In the genomic region with DNA sequence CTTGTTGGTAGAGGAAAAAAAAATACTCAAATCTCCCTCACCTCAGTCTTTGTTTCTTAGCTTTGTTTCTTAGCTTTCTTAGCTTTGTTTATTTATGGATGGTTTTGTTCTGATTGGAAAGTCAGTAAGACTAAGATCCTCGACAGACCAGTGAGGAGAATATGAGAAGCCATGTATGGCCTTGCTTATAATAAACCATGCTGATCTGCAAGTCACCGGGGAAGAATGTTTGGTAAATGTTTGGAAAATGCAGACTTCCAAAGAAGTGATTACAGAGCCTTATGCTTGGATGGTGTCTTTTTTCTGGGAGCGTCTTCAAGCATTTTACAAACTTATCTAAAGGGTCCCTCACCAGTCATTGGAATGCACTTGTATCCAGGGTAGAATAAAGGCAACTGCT, we compare ENCODE assay signal across 17 cellular contexts.
DNase-seq lines count a peak whose midpoint lies in the region; ATAC-seq and TF ChIP-seq lines count a peak whose summit lies in the region.
"Had no signal": no experiment of that assay in that cellular context is flagged by ENCODE, and none has a peak within 500 bp of the region (broad histone marks: within the 10 kb centered on the region; RNA-seq: fewer than 3 reads in every experiment).

No MANE protein-coding gene starts in this region.

- H3K27me3 ChIP-seq in AG04450 (ENCODE audit: control insufficient read depth, insufficient read depth, low read length) (no peaks in the 10 kb centered on the region), adipocyte (replicated peaks; ENCODE audit: control insufficient read depth, insufficient read depth, low read length) (no peaks in the 10 kb centered on the region), esophagus muscularis mucosa (no peaks in the 10 kb centered on the region), thyroid gland (no peaks in the 10 kb centered on the region), prostate gland (replicated peaks; ENCODE audit: insufficient read depth) (no peaks in the 10 kb centered on the region)
- H3K27me3 ChIP-seq: BLaER1 treated with 17β-estradiol and CSF1 and Interleukin-3, amounts not matched to agents 10 nM and 100 nM had no signal

- intact Hi-C loops in esophagus muscularis mucosa (cut with DNase I), result no loop called here
- intact Hi-C loops in thyroid gland (cut with DNase I), result loop anchor here (10.0 kb wide), 1 partner anchor 241 kb away; no protein-coding TSS in a partner anchor
- intact Hi-C loops in prostate gland (cut with DNase I), result no loop called here

- TF ChIP-seq CTCF in AG04450 (IDR thresholded peaks at IDR 0.05; ENCODE audit: low read depth, low read length), result no peak
- TF ChIP-seq CTCF in esophagus muscularis mucosa (IDR thresholded peaks at IDR 0.05), result no peak
- no peak for TF ChIP-seq CTCF in thyroid gland (IDR thresholded peaks at IDR 0.05)
- TF ChIP-seq CTCF in prostate gland (IDR thresholded peaks at IDR 0.05), result no peak

- H3K9ac ChIP-seq in adipocyte (ENCODE audit: low read length), result no peak overlapping the region
- H3K9ac ChIP-seq: BLaER1 treated with 17β-estradiol and CSF1 and Interleukin-3, amounts not matched to agents 10 nM and 100 nM had no signal

- TF ChIP-seq EP300 in esophagus muscularis mucosa (IDR thresholded peaks at IDR 0.05), result no peak

- H3K36me3 ChIP-seq in adipocyte (ENCODE audit: control insufficient read depth, insufficient read depth, low read length, severe bottlenecking) (no peaks in the 10 kb centered on the region), esophagus muscularis mucosa (no peaks in the 10 kb centered on the region), thyroid gland (no peaks in the 10 kb centered on the region), prostate gland (no peaks in the 10 kb centered on the region)
- H3K36me3 ChIP-seq: BLaER1 treated with 17β-estradiol and CSF1 and Interleukin-3, amounts not matched to agents 10 nM and 100 nM; HAP-1 had no signal

- CTCF ChIA-PET in AG04450 (lab: Charles Lee), result interaction anchor here (0.6 to 1.8 kb wide), 3 partner anchors 13 to 835 kb away, joined by 3 to 9 read pairs (median 3); no protein-coding TSS in a partner anchor

- no peak for ATAC-seq in HG03521 (IDR thresholded peaks at IDR 0.05; ENCODE audit: unreplicated experiment)
- ATAC-seq: A549; CD8-positive, alpha-beta T cell had no signal

- H3K9me3 ChIP-seq in AG04450 (ENCODE audit: control insufficient read depth, insufficient read depth, low read length) (no peaks in the 10 kb centered on the region), adipocyte (ENCODE audit: control insufficient read depth, low read length) (no peaks in the 10 kb centered on the region), esophagus muscularis mucosa (no peaks in the 10 kb centered on the region), thyroid gland (no peaks in the 10 kb centered on the region), prostate gland (no peaks in the 10 kb centered on the region)
- H3K9me3 ChIP-seq: A549; BLaER1 treated with 17β-estradiol and CSF1 and Interleukin-3, amounts not matched to agents 10 nM and 100 nM; HAP-1 had no signal

- H3K4me1 ChIP-seq in adipocyte (ENCODE audit: control insufficient read depth, insufficient read depth, low read length) (peaks cover 4% of the 10 kb centered on the region), esophagus muscularis mucosa (no peaks in the 10 kb centered on the region), thyroid gland (peaks cover 11 to 14% of the 10 kb centered on the region in 2 donors), prostate gland (replicated peaks) (no peaks in the 10 kb centered on the region)
- H3K4me1 ChIP-seq: A549, HAP-1 had no signal

- DNase-seq in AG04450 (ENCODE audit: low read depth, low spot score), result peak; percentile 33
- DNase-seq in adipocyte (ENCODE audit: low read depth), result peak; percentile 33
- peak; percentile 34 for DNase-seq in esophagus muscularis mucosa (ENCODE audit: extremely low spot score)
- DNase-seq in thyroid gland, result no peak
- no peak for DNase-seq in HPDE6-E6E7 (ENCODE audit: extremely low spot score)
- no peak for DNase-seq in prostate gland (ENCODE audit: low spot score)
- DNase-seq: Calu3; CD8-positive, alpha-beta T cell; DMS79 treated with DMSO at 0.1 percent for 48 hours; GF-D8; KBM-7 had no signal

- TF ChIP-seq POLR2A in esophagus muscularis mucosa (IDR thresholded peaks at IDR 0.05; ENCODE audit: low read depth) (no peak), thyroid gland (IDR thresholded peaks at IDR 0.05) (no peak), prostate gland (IDR thresholded peaks at IDR 0.05) (no peak)

- no peak overlapping the region for H3K4me3 ChIP-seq in AG04450 (ENCODE audit: low read depth, low read length)
- H3K4me3 ChIP-seq in adipocyte (ENCODE audit: low read length), result no peak overlapping the region
- H3K4me3 ChIP-seq in esophagus muscularis mucosa, result no peak overlapping the region
- no peak overlapping the region for H3K4me3 ChIP-seq in thyroid gland (replicated peaks in 1 of 3)
- H3K4me3 ChIP-seq in prostate gland, result no peak overlapping the region
- H3K4me3 ChIP-seq: A549; BLaER1 treated with 17β-estradiol and CSF1 and Interleukin-3, amounts not matched to agents 10 nM and 100 nM; HAP-1 had no signal

- 73% methylated on average over 3 of the region's 3 CpGs for WGBS in esophagus muscularis mucosa
- WGBS in thyroid gland, 2 donors, result 33 to 48% methylated on average over 3 of the region's 3 CpGs
- WGBS in prostate gland, result 77% methylated on average over 3 of the region's 3 CpGs

- POLR2A ChIA-PET in AG04450 (lab: Yijun Ruan, JAX), result no interaction called here

- no peak overlapping the region for H3K27ac ChIP-seq in AG04450 (ENCODE audit: low read depth, low read length)
- no peak overlapping the region for H3K27ac ChIP-seq in esophagus muscularis mucosa (replicated peaks in 1 of 4)
- peak overlapping the region in 2 of 3 donors; percentile 11 to 43 for H3K27ac ChIP-seq in thyroid gland
- H3K27ac ChIP-seq in prostate gland, result no peak overlapping the region
- H3K27ac ChIP-seq: 22Rv1; A549; BLaER1 treated with 17β-estradiol and CSF1 and Interleukin-3, amounts not matched to agents 10 nM and 100 nM; HL-60 had no signal

Comparison
In these comparisons a context has a peak if more than half of its experiments do, and no peak if none do; other contexts are left out.
1. DNase-seq: peak in AG04450 (single experiment), adipocyte (single experiment) and esophagus muscularis mucosa (single experiment); none in thyroid gland (0 of 2), HPDE6-E6E7 (single experiment) and prostate gland (single experiment).
2. H3K27ac ChIP-seq: peak in thyroid gland (2 of 3); none in AG04450 (single experiment), esophagus muscularis mucosa (0 of 4) and prostate gland (0 of 2).